Comparison of ENCODE assay signal across 22 cellular contexts in the genomic region with DNA sequence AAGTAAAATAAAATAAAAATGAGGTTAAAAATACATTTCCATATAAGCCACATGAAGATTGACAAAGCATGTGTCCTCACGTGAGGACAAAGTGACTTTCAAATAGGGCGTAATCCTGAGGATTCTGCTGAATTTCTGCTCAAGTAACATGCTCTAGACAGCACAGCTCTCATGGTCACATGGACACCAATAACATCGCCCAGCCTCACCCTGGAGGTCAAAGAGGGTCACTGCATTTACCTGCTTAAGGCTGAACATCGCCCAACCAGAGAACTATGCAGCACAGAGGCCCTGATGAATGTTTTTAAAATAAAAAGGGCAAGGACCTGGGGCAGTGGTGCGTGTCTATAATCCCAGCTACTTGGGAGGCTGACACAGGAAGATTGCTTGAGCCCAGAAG. TPM values are rescaled to one million over a fixed set of nuclear protein-coding genes. Genes with fewer than 3 reads are reported as not detected.
DNase-seq lines count a peak whose midpoint lies in the region; ATAC-seq, FAIRE-seq and TF ChIP-seq lines count a peak whose summit lies in the region.
"Had no signal": no experiment of that assay in that cellular context is flagged by ENCODE, and none has a peak within 500 bp of the region (broad histone marks: within the 10 kb centered on the region; RNA-seq: fewer than 3 reads in every experiment).

No MANE protein-coding gene starts in this region.

- no peak overlapping the region for H3K27ac Mint-ChIP-seq in activated T-helper 17 cell treated with anti-CD3 and anti-CD28 coated beads, Interleukin-2, amount 50 U/mL, for 72 hours
- H3K27ac Mint-ChIP-seq: CD8-positive, alpha-beta T cell; stimulated activated memory B cell treated with anti-CD40 and anti-IgM and Interleukin-4, amounts not matched to agents 10 μg/mL and 1 μg/mL and 100 μg/mL, for 72 hours had no signal

- no peaks in the 10 kb centered on the region for H3K27me3 ChIP-seq in K562 (ENCODE audit: control insufficient read depth in 2 of 2, insufficient read depth in 2 of 2, low read length in 2 of 2)
- no peaks in the 10 kb centered on the region for H3K27me3 ChIP-seq in trophoblast cell (ENCODE audit: insufficient read depth, low read length)
- H3K27me3 ChIP-seq in upper lobe of left lung: no peaks in the 10 kb centered on the region
- H3K27me3 ChIP-seq: cardiac muscle cell, right atrium auricular region had no signal

- ATAC-seq in HG03342 (IDR thresholded peaks at IDR 0.05; ENCODE audit: unreplicated experiment) (peak; percentile 74), K562 (peak; percentile 80), upper lobe of left lung (ENCODE audit: low FRiP score in 2 of 2) (no peak)
- no peak for ATAC-seq in activated T-helper 17 cell treated with anti-CD3 and anti-CD28 coated beads, Interleukin-2, amount 50 U/mL, for 72 hours (replicated peaks)
- ATAC-seq: CD8-positive, alpha-beta T cell; left cardiac atrium; naive thymus-derived CD8-positive, alpha-beta T cell; stimulated activated memory B cell treated with anti-CD40 and anti-IgM and Interleukin-4, amounts not matched to agents 10 μg/mL and 1 μg/mL and 100 μg/mL, for 72 hours had no signal

- peaks cover 9% of the 10 kb centered on the region for H3K4me1 Mint-ChIP-seq in activated T-helper 17 cell treated with anti-CD3 and anti-CD28 coated beads, Interleukin-2, amount 50 U/mL, for 72 hours

- H3K36me3 Mint-ChIP-seq in activated T-helper 17 cell treated with anti-CD3 and anti-CD28 coated beads, Interleukin-2, amount 50 U/mL, for 72 hours (ENCODE audit: low read depth): peaks cover 68% of the 10 kb centered on the region

- intact Hi-C loops in K562 (cut with micrococcal nuclease): loop anchor here (5.0 kb wide), 1 partner anchor 62 kb away; no protein-coding TSS in a partner anchor

- H2AK5ac ChIP-seq in trophoblast cell (ENCODE audit: low read length): no peak overlapping the region

- H3K9me1 ChIP-seq in K562 (ENCODE audit: control insufficient read depth, insufficient read depth, low read length): no peaks in the 10 kb centered on the region

- H4K20me1 ChIP-seq in K562 (replicated peaks; ENCODE audit: control insufficient read depth, insufficient read depth, low read length): no peaks in the 10 kb centered on the region; the same call in 1 of the 2 replicates

- no peak overlapping the region for H3K4me3 Mint-ChIP-seq in activated T-helper 17 cell treated with anti-CD3 and anti-CD28 coated beads, Interleukin-2, amount 50 U/mL, for 72 hours
- H3K4me3 Mint-ChIP-seq: CD8-positive, alpha-beta T cell; naive thymus-derived CD8-positive, alpha-beta T cell; stimulated activated memory B cell treated with anti-CD40 and anti-IgM and Interleukin-4, amounts not matched to agents 10 μg/mL and 1 μg/mL and 100 μg/mL, for 72 hours had no signal

- H3K9me3 Mint-ChIP-seq in activated T-helper 17 cell treated with anti-CD3 and anti-CD28 coated beads, Interleukin-2, amount 50 U/mL, for 72 hours: no peaks in the 10 kb centered on the region
- H3K9me3 Mint-ChIP-seq: CD8-positive, alpha-beta T cell; naive thymus-derived CD8-positive, alpha-beta T cell; stimulated activated memory B cell treated with anti-CD40 and anti-IgM and Interleukin-4, amounts not matched to agents 10 μg/mL and 1 μg/mL and 100 μg/mL, for 72 hours had no signal

- H3K79me2 ChIP-seq in K562 (ENCODE audit: control insufficient read depth, insufficient read depth, low read length) (peaks cover 28% of the 10 kb centered on the region), trophoblast cell (ENCODE audit: control insufficient read depth, insufficient read depth, low read length, poor library complexity) (no peaks in the 10 kb centered on the region)

- no peak overlapping the region for H3K14ac ChIP-seq in trophoblast cell (ENCODE audit: low read length)

- no peak overlapping the region for H4K8ac ChIP-seq in trophoblast cell (ENCODE audit: low read depth, low read length)

- H4K91ac ChIP-seq in trophoblast cell (ENCODE audit: low read depth, low read length): no peak overlapping the region

- no peak overlapping the region for H3K18ac ChIP-seq in trophoblast cell (ENCODE audit: low read length)

- H3K36me3 ChIP-seq in K562 (ENCODE audit: control insufficient read depth, insufficient read depth, low read length): peaks cover 44% of the 10 kb centered on the region
- peaks cover 6 to 10% of the 10 kb centered on the region in 2 experiments for H3K36me3 ChIP-seq in trophoblast cell (ENCODE audit: control insufficient read depth in 1 of 2, insufficient read depth in 2 of 2, low read length in 2 of 2)
- peaks cover 8 to 35% (median 19%) of the 10 kb centered on the region in 4 donors for H3K36me3 ChIP-seq in upper lobe of left lung

- 69% methylated on average over 5 of the region's 5 CpGs for WGBS in K562 (ENCODE audit: insufficient coverage, low coverage, missing lambda C conversion rate)
- no CpG with 5 or more reads among the region's 5 CpGs for WGBS in trophoblast cell (ENCODE audit: extremely low coverage, insufficient coverage, insufficient read length)
- WGBS in upper lobe of left lung, 2 donors: 86 to 95% methylated on average over 5 of the region's 5 CpGs

- no TSS peak for BruUV-seq in K562 (replicated peaks; lab: Mats Ljungman, UMichigan)

- no peak overlapping the region for H3K23ac ChIP-seq in trophoblast cell (ENCODE audit: low read length)

- POLR2A ChIA-PET in K562 (lab: Yijun Ruan, JAX): interaction anchor here (1.3 kb wide), 1 partner anchor 11 kb away, joined by 5 read pairs; no protein-coding TSS in a partner anchor

- H3K9me3 ChIP-seq in K562 (replicated peaks; ENCODE audit: control insufficient read depth, insufficient read depth, low read depth, low read length) (no peaks in the 10 kb centered on the region), trophoblast cell (ENCODE audit: insufficient read depth, low read depth, low read length) (peaks cover 1% of the 10 kb centered on the region), upper lobe of left lung (no peaks in the 10 kb centered on the region)
- H3K9me3 ChIP-seq: right atrium auricular region had no signal

- no peak overlapping the region for H3K9ac ChIP-seq in K562 (ENCODE audit: insufficient read depth in 1 of 2, low read depth in 2 of 2, low read length in 2 of 2)
- H3K9ac ChIP-seq in trophoblast cell (ENCODE audit: low read length): no peak overlapping the region

- no peak for TF ChIP-seq POLR2A in K562 (conservative IDR thresholded peaks at IDR 0.05)
- no peak for TF ChIP-seq POLR2A in upper lobe of left lung (IDR thresholded peaks at IDR 0.05)

- peaks cover 2% of the 10 kb centered on the region for H3K79me1 ChIP-seq in trophoblast cell (ENCODE audit: low read length)

- DNase-seq in K562 (ENCODE audit: extremely low read depth in 1 of 4, low spot score in 3 of 4) (peak in 1 of 4 experiments; percentile 29), trophoblast cell (peak; percentile 10 to 53), upper lobe of left lung (no peak), cerebellar nuclear complex (lab: John Stamatoyannopoulos, UW) (no peak)
- DNase-seq: activated naive CD4-positive, alpha-beta T cell; CD8-positive, alpha-beta T cell; Kasumi-1; left cardiac atrium; naive thymus-derived CD8-positive, alpha-beta T cell; NCI-H187; NCI-H69; SHP77; stimulated activated CD4-positive, alpha-beta T cell treated with anti-CD3 and anti-CD28 coated beads, Interleukin-4, amount 100 ng/mL, for 24 hours; T1000 had no signal

- H2BK120ac ChIP-seq in trophoblast cell (ENCODE audit: insufficient read depth, low read length, poor library complexity): no peak overlapping the region

- H3K4me3 ChIP-seq in K562 (no peak overlapping the region), trophoblast cell (ENCODE audit: low read depth, low read length) (no peak overlapping the region), upper lobe of left lung (no peak overlapping the region)
- H3K4me3 ChIP-seq: cardiac muscle cell, right atrium auricular region had no signal

- in situ Hi-C loops in K562 (cut with MboI): no loop called here

- no peak for TF ChIP-seq RAD21 in K562 (CRISPR knock-in tag; conservative IDR thresholded peaks at IDR 0.05 in 1 of 2, IDR thresholded peaks at IDR 0.05 in 1 of 2)

- H3K27ac ChIP-seq in K562 (ENCODE audit: extremely low read depth, low read depth, low read length): no peak overlapping the region
- no peak overlapping the region for H3K27ac ChIP-seq in trophoblast cell (ENCODE audit: low read depth, low read length)
- no peak overlapping the region for H3K27ac ChIP-seq in upper lobe of left lung
- H3K27ac ChIP-seq: cardiac muscle cell, right atrium auricular region had no signal

- H2BK12ac ChIP-seq in trophoblast cell (ENCODE audit: low read length): no peak overlapping the region

- TF ChIP-seq CTCF in GM12874 (IDR thresholded peaks at IDR 0.05; ENCODE audit: insufficient read depth, low read depth, low read length) (0 out of 2 replicates have a peak, but pooled peaks have one; percentile 14), K562 (IDR thresholded peaks at IDR 0.05 in 2 of 3, conservative IDR thresholded peaks at IDR 0.05 in 1 of 3; ENCODE audit: insufficient read depth in 2 of 3, low read depth in 1 of 3, low read length in 3 of 3) (0 out of 6 replicates have a peak, but pooled peaks of 2 of the 3 experiments have one; percentile 8 to 29), upper lobe of left lung (IDR thresholded peaks at IDR 0.05) (no peak)

- H4K12ac ChIP-seq in trophoblast cell (ENCODE audit: low read depth, low read length): no peak overlapping the region

- H3K4me2 ChIP-seq in K562 (ENCODE audit: insufficient read depth, low read length): no peak overlapping the region
- no peak overlapping the region for H3K4me2 ChIP-seq in trophoblast cell (ENCODE audit: low read length)

- TF ChIP-seq EP300 in K562 (IDR thresholded peaks at IDR 0.05; ENCODE audit: low read length) (no peak), upper lobe of left lung (IDR thresholded peaks at IDR 0.05) (no peak)

- FAIRE-seq in K562 (lab: Jason Lieb, UNC): no peak
- FAIRE-seq: endometrium had no signal

- CTCF ChIA-PET in K562 (lab: Yijun Ruan, JAX; ENCODE audit: low intra/inter-chr PET ratio): no interaction called here

- H2AFZ ChIP-seq in K562 (ENCODE audit: low read depth, low read length) (no peak overlapping the region), trophoblast cell (ENCODE audit: insufficient read depth, low read length, poor library complexity) (no peak overlapping the region)

- no peaks in the 10 kb centered on the region for H3K27me3 Mint-ChIP-seq in activated T-helper 17 cell treated with anti-CD3 and anti-CD28 coated beads, Interleukin-2, amount 50 U/mL, for 72 hours
- H3K27me3 Mint-ChIP-seq: naive thymus-derived CD8-positive, alpha-beta T cell; stimulated activated memory B cell treated with anti-CD40 and anti-IgM and Interleukin-4, amounts not matched to agents 10 μg/mL and 1 μg/mL and 100 μg/mL, for 72 hours had no signal

- H3K4me1 ChIP-seq in K562 (replicated peaks in 1 of 2; ENCODE audit: control insufficient read depth in 2 of 2, insufficient read depth in 2 of 2, low read length in 2 of 2) (no peaks in the 10 kb centered on the region), trophoblast cell (ENCODE audit: control insufficient read depth in 1 of 2, insufficient read depth in 2 of 2, low read length in 2 of 2) (peaks cover under 1 to 14% of the 10 kb centered on the region in 2 experiments), upper lobe of left lung (no peaks in the 10 kb centered on the region)
- H3K4me1 ChIP-seq: right atrium auricular region had no signal

- H3K4ac ChIP-seq in trophoblast cell (ENCODE audit: low read depth, low read length): no peak overlapping the region

- H2BK5ac ChIP-seq in trophoblast cell (ENCODE audit: low read depth, low read length, poor library complexity): no peak overlapping the region

RNA-seq across cellular contexts. Expression of a gene that starts 30.2 kb away (rescaled TPM):
- total RNA-seq in K562 (2011; cell fraction: chromatin; rRNA removed; ENCODE audit: low replicate concordance): 12.6 and 19.3 TPM in 2 replicates
- total RNA-seq in K562 (2011; cell fraction: nucleolus; rRNA removed): 11.0 and 11.4 TPM in 2 replicates
- total RNA-seq in K562 (2011; cell fraction: nucleoplasm; rRNA removed): 9.5 and 11.0 TPM in 2 replicates
- 12.2 and 14.8 TPM in 2 replicates for total RNA-seq in K562 (2014; rRNA removed)
- total RNA-seq in K562 (2014; rRNA removed; fragmentation: Illumina TruSeq; extraction: Trizol): 10.1 and 11.0 TPM in 2 replicates
- 12.8 and 13.0 TPM in 2 replicates for total RNA-seq in K562 (2015; rRNA removed; fragmentation: Illumina TruSeq; extraction: Trizol)
- 18.0 and 19.6 TPM in 2 replicates for total RNA-seq in K562 (2021)
- 8.9 TPM in 2 replicates for polyA plus RNA-seq in K562 (2011; rRNA removed)
- 9.1 and 10.5 TPM in 2 replicates for polyA plus RNA-seq in K562 (2011; cell fraction: cytosol; rRNA removed)
- 14.7 and 21.4 TPM in 2 replicates for polyA plus RNA-seq in K562 (2011; cell fraction: nucleus; rRNA removed)
- 11.4 and 13.0 TPM in 2 replicates for polyA plus RNA-seq in K562 (2012)
- polyA plus RNA-seq in K562 (2014; fragmentation: Illumina TruSeq; extraction: Trizol): 15.5 and 16.0 TPM in 2 replicates
- polyA plus RNA-seq in K562 (2014; fragmentation: Nextera tagmentation; extraction: Ambion mirVana): 1 to 10 TPM; 3.7 to 4.3 TPM
- polyA plus RNA-seq in K562 (2014; rRNA removed): 10.5 and 13.8 TPM in 2 replicates
- polyA minus RNA-seq in K562 (2011; rRNA and poly(A)+ RNA removed): 9.3 and 11.3 TPM in 2 replicates
- polyA minus RNA-seq in K562 (2011; cell fraction: cytosol; rRNA and poly(A)+ RNA removed): 9.6 and 10.6 TPM in 2 replicates
- 8.6 and 9.9 TPM in 2 replicates for polyA minus RNA-seq in K562 (2011; cell fraction: nucleus; rRNA and poly(A)+ RNA removed)
- 16.6 and 17.3 TPM in 2 replicates for polyA plus RNA-seq in trophoblast cell (2013)
- total RNA-seq in upper lobe of left lung: 10 to 100 TPM; 18.6 to 25.7 (median 20.8) TPM
- total RNA-seq in activated T-helper 17 cell treated with anti-CD3 and anti-CD28 coated beads, Interleukin-2, amount 50 U/mL, for 72 hours: 10 to 100 TPM; 16.5 to 28.0 TPM

RNA-seq across cellular contexts. Expression of a gene that starts 38.0 kb away (rescaled TPM):
- 10.0 and 22.3 TPM in 2 replicates for total RNA-seq in K562 (2011; cell fraction: chromatin; rRNA removed; ENCODE audit: low replicate concordance)
- total RNA-seq in K562 (2011; cell fraction: nucleolus; rRNA removed): 7.4 and 7.7 TPM in 2 replicates
- 15.1 and 30.0 TPM in 2 replicates for total RNA-seq in K562 (2011; cell fraction: nucleoplasm; rRNA removed)
- total RNA-seq in K562 (2014; rRNA removed): 16.2 and 22.8 TPM in 2 replicates
- total RNA-seq in K562 (2014; rRNA removed; fragmentation: Illumina TruSeq; extraction: Trizol): 26.2 and 27.8 TPM in 2 replicates
- 22.6 and 25.6 TPM in 2 replicates for total RNA-seq in K562 (2015; rRNA removed; fragmentation: Illumina TruSeq; extraction: Trizol)
- 17.9 and 18.2 TPM in 2 replicates for total RNA-seq in K562 (2021)
- polyA plus RNA-seq in K562 (2011; rRNA removed): 27.6 and 32.7 TPM in 2 replicates
- polyA plus RNA-seq in K562 (2011; cell fraction: cytosol; rRNA removed): 4.5 and 13.5 TPM in 2 replicates
- 12.1 and 18.5 TPM in 2 replicates for polyA plus RNA-seq in K562 (2011; cell fraction: nucleus; rRNA removed)
- 18.0 and 22.4 TPM in 2 replicates for polyA plus RNA-seq in K562 (2012)
- 33.0 and 38.2 TPM in 2 replicates for polyA plus RNA-seq in K562 (2014; fragmentation: Illumina TruSeq; extraction: Trizol)
- polyA plus RNA-seq in K562 (2014; fragmentation: Nextera tagmentation; extraction: Ambion mirVana): 10 to 100 TPM; 20.4 to 24.2 TPM
- polyA plus RNA-seq in K562 (2014; rRNA removed): 24.0 and 28.9 TPM in 2 replicates
- polyA minus RNA-seq in K562 (2011; rRNA and poly(A)+ RNA removed): 16.1 and 16.6 TPM in 2 replicates
- polyA minus RNA-seq in K562 (2011; cell fraction: cytosol; rRNA and poly(A)+ RNA removed): 7.7 and 8.6 TPM in 2 replicates
- 8.3 and 13.3 TPM in 2 replicates for polyA minus RNA-seq in K562 (2011; cell fraction: nucleus; rRNA and poly(A)+ RNA removed)
- 34.1 and 35.9 TPM in 2 replicates for polyA plus RNA-seq in trophoblast cell (2013)
- total RNA-seq in upper lobe of left lung: 10 to 100 TPM; 12.8 to 38.5 (median 13.5) TPM
- 10 to 100 TPM; 17.7 to 23.8 TPM for total RNA-seq in activated T-helper 17 cell treated with anti-CD3 and anti-CD28 coated beads, Interleukin-2, amount 50 U/mL, for 72 hours

RNA-seq across cellular contexts. Expression of a gene that starts 57.7 kb away (rescaled TPM):
- total RNA-seq in K562 (2011; cell fraction: chromatin; rRNA removed; ENCODE audit: low replicate concordance): not detected in 2 replicates
- total RNA-seq in K562 (2011; cell fraction: nucleolus; rRNA removed): not detected in 2 replicates
- total RNA-seq in K562 (2011; cell fraction: nucleoplasm; rRNA removed): not detected in 2 replicates
- total RNA-seq in K562 (2014; rRNA removed) (not detected in 2 replicates), K562 (2014; rRNA removed; fragmentation: Illumina TruSeq; extraction: Trizol) (not detected in 2 replicates), K562 (2015; rRNA removed; fragmentation: Illumina TruSeq; extraction: Trizol) (not detected in 2 replicates), K562 (2021) (not detected in 2 replicates), upper lobe of left lung (not detected)
- polyA plus RNA-seq in K562 (2011; rRNA removed) (not detected in 2 replicates), K562 (2014; fragmentation: Illumina TruSeq; extraction: Trizol) (not detected in 2 replicates), K562 (2014; fragmentation: Nextera tagmentation; extraction: Ambion mirVana) (not detected), K562 (2014; rRNA removed) (not detected in 2 replicates)
- polyA plus RNA-seq in K562 (2011; cell fraction: cytosol; rRNA removed): 0.04 TPM in 1 of 2 replicates, not detected in the other
- polyA plus RNA-seq in K562 (2011; cell fraction: nucleus; rRNA removed): 0.10 TPM in 1 of 2 replicates, not detected in the other
- not detected in 2 replicates for polyA plus RNA-seq in K562 (2012)
- not detected in 2 replicates for polyA minus RNA-seq in K562 (2011; rRNA and poly(A)+ RNA removed)
- not detected in 2 replicates for polyA minus RNA-seq in K562 (2011; cell fraction: cytosol; rRNA and poly(A)+ RNA removed)
- 0.13 TPM in 1 of 2 replicates, not detected in the other for polyA minus RNA-seq in K562 (2011; cell fraction: nucleus; rRNA and poly(A)+ RNA removed)
- 0.05 and 0.11 TPM in 2 replicates for polyA plus RNA-seq in trophoblast cell (2013)
- not detected for total RNA-seq in activated T-helper 17 cell treated with anti-CD3 and anti-CD28 coated beads, Interleukin-2, amount 50 U/mL, for 72 hours
- total RNA-seq: activated CD8-positive, alpha-beta memory T cell treated with anti-CD3 and anti-CD28 coated beads for 36 hours; cardiac muscle cell; CD8-positive, alpha-beta T cell; left cardiac atrium; naive thymus-derived CD8-positive, alpha-beta T cell; right atrium auricular region had no signal
- polyA plus RNA-seq: cardiac muscle cell had no signal

Comparison
In these comparisons a context has a peak if more than half of its experiments do, and no peak if none do; other contexts are left out.
1. CTCF ChIP-seq: peak in GM12874 (single experiment) and K562 (2 of 3); none in upper lobe of left lung (0 of 6).
2. ATAC-seq: peak in HG03342 (single experiment) and K562 (single experiment); none in upper lobe of left lung (0 of 2) and activated T-helper 17 cell treated with anti-CD3 and anti-CD28 coated beads, Interleukin-2, amount 50 U/mL, for 72 hours (single experiment).
3. DNase-seq: peak in trophoblast cell (2 of 2); none in upper lobe of left lung (0 of 2) and cerebellar nuclear complex (0 of 2).